Comparison of ENCODE assay signal across 7 cellular contexts in genomic region chr16:12802661-12803060, GRCh38. TPM values are rescaled to one million over a fixed set of nuclear protein-coding genes. Genes with fewer than 3 reads are reported as not detected.
A peak's percentile ranks its signal among the peaks of the same experiment; 100 is the strongest.
DNase-seq lines count a peak whose midpoint lies in the region; ATAC-seq and TF ChIP-seq lines count a peak whose summit lies in the region.

No MANE protein-coding gene starts in this region.

- peak overlapping the region; percentile 84 for H3K4me3 ChIP-seq in iPS-18c (ENCODE audit: insufficient read depth, low read depth, low read length)

- ATAC-seq in activated T-helper 17 cell treated with anti-CD3 and anti-CD28 coated beads, Interleukin-2, amount 50 U/mL, for 72 hours (replicated peaks) = no peak
- ATAC-seq in stimulated activated naive B cell treated with anti-CD40 and anti-IgM and Interleukin-4, amounts not matched to agents 10 μg/mL and 1 μg/mL and 100 μg/mL, for 72 hours (replicated peaks) = no peak

- TF ChIP-seq CTCF in HFFc6 (IDR thresholded peaks at IDR 0.05) = no peak

- peaks cover 26% of the 10 kb centered on the region for H3K36me3 Mint-ChIP-seq in HFFc6 (ENCODE audit: low read depth)
- H3K36me3 Mint-ChIP-seq in activated T-helper 17 cell treated with anti-CD3 and anti-CD28 coated beads, Interleukin-2, amount 50 U/mL, for 72 hours (ENCODE audit: low read depth) = peaks cover 20% of the 10 kb centered on the region
- peaks cover 15 to 16% of the 10 kb centered on the region in 2 donors for H3K36me3 Mint-ChIP-seq in stimulated activated naive B cell treated with anti-CD40 and anti-IgM and Interleukin-4, amounts not matched to agents 10 μg/mL and 1 μg/mL and 100 μg/mL, for 72 hours

- peaks cover 66% of the 10 kb centered on the region for H3K4me1 Mint-ChIP-seq in HFFc6 (ENCODE audit: low read depth)
- H3K4me1 Mint-ChIP-seq in activated T-helper 17 cell treated with anti-CD3 and anti-CD28 coated beads, Interleukin-2, amount 50 U/mL, for 72 hours = peaks cover 22% of the 10 kb centered on the region
- peaks cover 21 to 51% of the 10 kb centered on the region in 2 donors for H3K4me1 Mint-ChIP-seq in stimulated activated naive B cell treated with anti-CD40 and anti-IgM and Interleukin-4, amounts not matched to agents 10 μg/mL and 1 μg/mL and 100 μg/mL, for 72 hours

- DNase-seq in HFFc6 (no peak), NCI-H2107 treated with DMSO at 0.1 percent for 48 hours (lab: John Stamatoyannopoulos, UW; ENCODE audit: unreplicated experiment) (no peak), NCI-H1694 (lab: John Stamatoyannopoulos, UW) (no peak)
- no peak for DNase-seq in stimulated activated naive B cell treated with anti-CD40 and anti-IgM and Interleukin-4, amounts not matched to agents 10 μg/mL and 1 μg/mL and 100 μg/mL, for 72 hours
- no peak for DNase-seq in activated CD8-positive, alpha-beta memory T cell treated with anti-CD3 and anti-CD28 coated beads, Interleukin-2, amount 50 U/mL, for 48 hours

- no peaks in the 10 kb centered on the region for H3K9me3 ChIP-seq in iPS-18c (ENCODE audit: control insufficient read depth, insufficient read depth, low read length)

- peaks cover 5% of the 10 kb centered on the region for H3K27me3 Mint-ChIP-seq in HFFc6 (ENCODE audit: insufficient read depth)
- no peaks in the 10 kb centered on the region for H3K27me3 Mint-ChIP-seq in activated T-helper 17 cell treated with anti-CD3 and anti-CD28 coated beads, Interleukin-2, amount 50 U/mL, for 72 hours
- peaks cover 4 to 6% of the 10 kb centered on the region in 2 donors for H3K27me3 Mint-ChIP-seq in stimulated activated naive B cell treated with anti-CD40 and anti-IgM and Interleukin-4, amounts not matched to agents 10 μg/mL and 1 μg/mL and 100 μg/mL, for 72 hours

- peaks cover 5% of the 10 kb centered on the region; the same call in 1 of the 2 replicates for H3K9me3 Mint-ChIP-seq in HFFc6
- H3K9me3 Mint-ChIP-seq in activated T-helper 17 cell treated with anti-CD3 and anti-CD28 coated beads, Interleukin-2, amount 50 U/mL, for 72 hours = no peaks in the 10 kb centered on the region
- H3K9me3 Mint-ChIP-seq in stimulated activated naive B cell treated with anti-CD40 and anti-IgM and Interleukin-4, amounts not matched to agents 10 μg/mL and 1 μg/mL and 100 μg/mL, for 72 hours = no peaks in the 10 kb centered on the region

- peak overlapping the region; percentile 98 for H3K27ac Mint-ChIP-seq in HFFc6
- peak overlapping the region; percentile 94 for H3K27ac Mint-ChIP-seq in activated T-helper 17 cell treated with anti-CD3 and anti-CD28 coated beads, Interleukin-2, amount 50 U/mL, for 72 hours
- peak overlapping the region; percentile 94 for H3K27ac Mint-ChIP-seq in stimulated activated naive B cell treated with anti-CD40 and anti-IgM and Interleukin-4, amounts not matched to agents 10 μg/mL and 1 μg/mL and 100 μg/mL, for 72 hours

- H3K4me3 Mint-ChIP-seq in HFFc6 = peak overlapping the region; percentile 96
- peak overlapping the region; percentile 97 for H3K4me3 Mint-ChIP-seq in activated T-helper 17 cell treated with anti-CD3 and anti-CD28 coated beads, Interleukin-2, amount 50 U/mL, for 72 hours
- H3K4me3 Mint-ChIP-seq in stimulated activated naive B cell treated with anti-CD40 and anti-IgM and Interleukin-4, amounts not matched to agents 10 μg/mL and 1 μg/mL and 100 μg/mL, for 72 hours = peak overlapping the region; percentile 91 to 94

RNA-seq across cellular contexts. Expression of gene CPPED1, which starts 1.0 kb away (rescaled TPM):
- 10 to 100 TPM; 54.6 to 66.7 (median 63.1) TPM for total RNA-seq in HFFc6 (2021; fragmentation: NEBNext Ultra II Directional; extraction: Animal tissue kit (Norgen Biotek cat#: 25700))
- total RNA-seq in activated T-helper 17 cell treated with anti-CD3 and anti-CD28 coated beads, Interleukin-2, amount 50 U/mL, for 72 hours = 10 to 100 TPM; 27.5 to 44.5 TPM
